12 cellular contexts compared by ENCODE assay signal in genomic region chr2:207338220-207338607, GRCh38.
A peak's percentile ranks its signal among the peaks of the same experiment; 100 is the strongest.
DNase-seq lines count a peak whose midpoint lies in the region; ATAC-seq and TF ChIP-seq lines count a peak whose summit lies in the region.
"Had no signal": no experiment of that assay in that cellular context is flagged by ENCODE, and none has a peak within 500 bp of the region (broad histone marks: within the 10 kb centered on the region; RNA-seq: fewer than 3 reads in every experiment).

No MANE protein-coding gene starts in this region.

- H3K4me1 Mint-ChIP-seq in activated naive CD8-positive, alpha-beta T cell treated with anti-CD3 and anti-CD28 coated beads, Interleukin-2, amount 50 U/mL, for 24 hours: peaks cover 53% of the 10 kb centered on the region
- H3K4me1 Mint-ChIP-seq in activated naive CD8-positive, alpha-beta T cell treated with anti-CD3 and anti-CD28 coated beads for 36 hours: peaks cover 30% of the 10 kb centered on the region
- H3K4me1 Mint-ChIP-seq in stimulated activated naive B cell treated with anti-CD40 and anti-IgM and Interleukin-4, amounts not matched to agents 10 μg/mL and 1 μg/mL and 100 μg/mL, for 72 hours: peaks cover 31 to 39% of the 10 kb centered on the region in 2 donors
- peaks cover 68% of the 10 kb centered on the region for H3K4me1 Mint-ChIP-seq in WTC11

- H3K27ac Mint-ChIP-seq in activated naive CD8-positive, alpha-beta T cell treated with anti-CD3 and anti-CD28 coated beads, Interleukin-2, amount 50 U/mL, for 24 hours: peak overlapping the region; percentile 79
- H3K27ac Mint-ChIP-seq in activated naive CD8-positive, alpha-beta T cell treated with anti-CD3 and anti-CD28 coated beads for 36 hours: no peak overlapping the region
- peak overlapping the region; percentile 85 for H3K27ac Mint-ChIP-seq in stimulated activated naive B cell treated with anti-CD40 and anti-IgM and Interleukin-4, amounts not matched to agents 10 μg/mL and 1 μg/mL and 100 μg/mL, for 72 hours
- no peak overlapping the region for H3K27ac Mint-ChIP-seq in WTC11

- TF ChIP-seq CTCF in GM10248 (IDR thresholded peaks at IDR 0.05; ENCODE audit: control extremely low read depth, extremely low read depth, low read depth, missing control alignments): no peak
- no peak for TF ChIP-seq CTCF in WTC11 (IDR thresholded peaks at IDR 0.05)

- H3K4me3 Mint-ChIP-seq in activated naive CD8-positive, alpha-beta T cell treated with anti-CD3 and anti-CD28 coated beads, Interleukin-2, amount 50 U/mL, for 24 hours: no peak overlapping the region
- H3K4me3 Mint-ChIP-seq in activated naive CD8-positive, alpha-beta T cell treated with anti-CD3 and anti-CD28 coated beads for 36 hours: no peak overlapping the region
- no peak overlapping the region for H3K4me3 Mint-ChIP-seq in stimulated activated naive B cell treated with anti-CD40 and anti-IgM and Interleukin-4, amounts not matched to agents 10 μg/mL and 1 μg/mL and 100 μg/mL, for 72 hours
- H3K4me3 Mint-ChIP-seq in WTC11: no peak overlapping the region

- H3K9me3 Mint-ChIP-seq in activated naive CD8-positive, alpha-beta T cell treated with anti-CD3 and anti-CD28 coated beads, Interleukin-2, amount 50 U/mL, for 24 hours: no peaks in the 10 kb centered on the region
- peaks cover 2% of the 10 kb centered on the region for H3K9me3 Mint-ChIP-seq in activated naive CD8-positive, alpha-beta T cell treated with anti-CD3 and anti-CD28 coated beads for 36 hours
- peaks cover 0 to 4% of the 10 kb centered on the region in 2 donors for H3K9me3 Mint-ChIP-seq in stimulated activated naive B cell treated with anti-CD40 and anti-IgM and Interleukin-4, amounts not matched to agents 10 μg/mL and 1 μg/mL and 100 μg/mL, for 72 hours
- 0 out of 2 replicates have a peak, but pooled peaks cover 3% of the 10 kb centered on the region for H3K9me3 Mint-ChIP-seq in WTC11
- H3K9me3 Mint-ChIP-seq: immature natural killer cell had no signal

- H3K27ac ChIP-seq in epithelial cell of prostate: peak overlapping the region; percentile 99
- H3K27ac ChIP-seq: SJCRH30 had no signal

- no peak for DNase-seq in activated naive CD8-positive, alpha-beta T cell treated with anti-CD3 and anti-CD28 coated beads, Interleukin-2, amount 50 U/mL, for 24 hours
- DNase-seq in activated naive CD8-positive, alpha-beta T cell treated with anti-CD3 and anti-CD28 coated beads for 36 hours: no peak
- peak; percentile 74 for DNase-seq in NCI-H2107 treated with DMSO at 0.1 percent for 48 hours (lab: John Stamatoyannopoulos, UW; ENCODE audit: unreplicated experiment)
- DNase-seq in epithelial cell of prostate (ENCODE audit: low read depth, low spot score): peak; percentile 24
- DNase-seq in stimulated activated naive B cell treated with anti-CD40 and anti-IgM and Interleukin-4, amounts not matched to agents 10 μg/mL and 1 μg/mL and 100 μg/mL, for 72 hours: no peak
- DNase-seq in AG08395 (ENCODE audit: low spot score): no peak
- DNase-seq in GM10248 (ENCODE audit: extremely low spot score): no peak
- DNase-seq in WTC11 (ENCODE audit: low spot score): no peak
- DNase-seq: effector memory CD4-positive, alpha-beta T cell; foreskin melanocyte; immature natural killer cell; SJCRH30 had no signal

- no peaks in the 10 kb centered on the region for H3K27me3 Mint-ChIP-seq in activated naive CD8-positive, alpha-beta T cell treated with anti-CD3 and anti-CD28 coated beads, Interleukin-2, amount 50 U/mL, for 24 hours
- no peaks in the 10 kb centered on the region for H3K27me3 Mint-ChIP-seq in activated naive CD8-positive, alpha-beta T cell treated with anti-CD3 and anti-CD28 coated beads for 36 hours
- no peaks in the 10 kb centered on the region for H3K27me3 Mint-ChIP-seq in stimulated activated naive B cell treated with anti-CD40 and anti-IgM and Interleukin-4, amounts not matched to agents 10 μg/mL and 1 μg/mL and 100 μg/mL, for 72 hours
- H3K27me3 Mint-ChIP-seq in WTC11 (ENCODE audit: low read depth): no peaks in the 10 kb centered on the region

- no peaks in the 10 kb centered on the region for H3K36me3 Mint-ChIP-seq in activated naive CD8-positive, alpha-beta T cell treated with anti-CD3 and anti-CD28 coated beads, Interleukin-2, amount 50 U/mL, for 24 hours (ENCODE audit: low read depth)
- no peaks in the 10 kb centered on the region for H3K36me3 Mint-ChIP-seq in activated naive CD8-positive, alpha-beta T cell treated with anti-CD3 and anti-CD28 coated beads for 36 hours
- peaks cover 0 to 2% of the 10 kb centered on the region in 2 donors for H3K36me3 Mint-ChIP-seq in stimulated activated naive B cell treated with anti-CD40 and anti-IgM and Interleukin-4, amounts not matched to agents 10 μg/mL and 1 μg/mL and 100 μg/mL, for 72 hours
- no peaks in the 10 kb centered on the region for H3K36me3 Mint-ChIP-seq in WTC11
- H3K36me3 Mint-ChIP-seq: immature natural killer cell had no signal

- peak; percentile 25 for ATAC-seq in activated naive CD8-positive, alpha-beta T cell treated with anti-CD3 and anti-CD28 coated beads, Interleukin-2, amount 50 U/mL, for 24 hours
- ATAC-seq in stimulated activated naive B cell treated with anti-CD40 and anti-IgM and Interleukin-4, amounts not matched to agents 10 μg/mL and 1 μg/mL and 100 μg/mL, for 72 hours (replicated peaks): no peak
- no peak for ATAC-seq in WTC11

- POLR2A ChIA-PET in GM10248 (lab: Yijun Ruan, JAX) (no interaction called here), WTC11 (lab: Charles Lee) (interaction anchor here (1.8 kb wide), 1 partner anchor 172 kb away, joined by 4 read pairs; the partner anchor contains the start of gene KLF7)

- CTCF ChIA-PET in GM10248 (lab: Yijun Ruan, JAX): interaction anchor here (1.1 to 5.5 kb wide), 7 partner anchors 9 to 22 kb away, joined by 3 to 25 read pairs (median 4); no protein-coding TSS in a partner anchor
- CTCF ChIA-PET in WTC11 (lab: Charles Lee): interaction anchor here (0.7 kb wide), 1 partner anchor 818 kb away, joined by 3 read pairs; no protein-coding TSS in a partner anchor

TF ChIP-seq in WTC11, 78 proteins besides CTCF, POLR2A, EP300 and RAD21:
- no peak for TF ChIP-seq CBFB (CRISPR knock-in tag; IDR thresholded peaks at IDR 0.05; ENCODE audit: low read depth)
- no peak for TF ChIP-seq ESRRA (CRISPR knock-in tag; IDR thresholded peaks at IDR 0.05; ENCODE audit: borderline replicate concordance)
- TF ChIP-seq PRDM15 (CRISPR knock-in tag; IDR thresholded peaks at IDR 0.05): no peak
- no peak for TF ChIP-seq SP1 (CRISPR knock-in tag; conservative IDR thresholded peaks at IDR 0.05)
- TF ChIP-seq CDX4 (CRISPR knock-in tag; IDR thresholded peaks at IDR 0.05; ENCODE audit: borderline replicate concordance): no peak
- TF ChIP-seq ZNF416 (CRISPR knock-in tag; IDR thresholded peaks at IDR 0.05): no peak

Comparison
In these comparisons a context has a peak if more than half of its experiments do, and no peak if none do; other contexts are left out.
1. H3K27ac Mint-ChIP-seq: peak in activated naive CD8-positive, alpha-beta T cell treated with anti-CD3 and anti-CD28 coated beads, Interleukin-2, amount 50 U/mL, for 24 hours (single experiment) and stimulated activated naive B cell treated with anti-CD40 and anti-IgM and Interleukin-4, amounts not matched to agents 10 μg/mL and 1 μg/mL and 100 μg/mL, for 72 hours (single experiment); none in activated naive CD8-positive, alpha-beta T cell treated with anti-CD3 and anti-CD28 coated beads for 36 hours (single experiment) and WTC11 (single experiment).
2. DNase-seq: peak in NCI-H2107 treated with DMSO at 0.1 percent for 48 hours (single experiment) and epithelial cell of prostate (single experiment); none in activated naive CD8-positive, alpha-beta T cell treated with anti-CD3 and anti-CD28 coated beads, Interleukin-2, amount 50 U/mL, for 24 hours (single experiment), activated naive CD8-positive, alpha-beta T cell treated with anti-CD3 and anti-CD28 coated beads for 36 hours (single experiment), stimulated activated naive B cell treated with anti-CD40 and anti-IgM and Interleukin-4, amounts not matched to agents 10 μg/mL and 1 μg/mL and 100 μg/mL, for 72 hours (single experiment), AG08395 (single experiment), GM10248 (single experiment) and WTC11 (single experiment).